In the genomic region with DNA sequence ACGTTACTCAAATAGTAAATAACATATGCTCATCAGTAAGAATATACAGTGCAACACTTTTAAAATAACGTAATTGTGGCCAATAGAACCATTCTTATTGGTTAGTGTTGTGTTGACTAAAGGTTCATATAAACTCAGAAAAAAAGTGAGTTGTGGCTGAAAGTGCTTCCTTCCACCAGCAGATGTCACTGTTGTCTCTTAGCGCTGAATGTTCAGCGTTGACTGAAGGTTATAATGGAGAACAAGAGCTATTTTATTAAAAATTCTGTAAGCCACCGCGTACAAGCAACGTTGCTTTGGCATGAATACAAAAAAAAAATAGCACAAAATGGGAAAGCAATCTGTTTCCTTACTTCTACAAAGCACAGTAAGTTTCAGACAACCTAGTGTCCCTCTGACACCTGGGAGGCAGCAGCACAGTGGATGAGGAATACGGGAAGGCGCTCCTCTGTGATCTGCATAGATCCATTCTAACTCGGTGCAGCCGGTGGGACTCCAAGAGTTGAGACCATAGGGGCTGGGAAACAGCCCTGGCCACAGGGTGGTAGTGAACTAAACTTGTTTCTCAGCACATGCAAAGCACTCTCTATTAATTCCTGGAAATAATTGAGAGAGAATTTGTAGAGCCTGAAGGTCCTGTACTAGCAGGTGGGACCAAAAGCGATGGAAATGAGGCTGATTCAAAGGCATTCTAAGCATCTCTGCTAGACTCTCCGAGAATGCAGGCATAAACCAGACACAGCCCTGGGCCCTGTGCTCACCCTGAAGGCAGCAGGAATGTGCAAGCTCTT, we compare ENCODE assay signal across 8 cellular contexts.
DNase-seq lines count a peak whose midpoint lies in the region; ATAC-seq and TF ChIP-seq lines count a peak whose summit lies in the region.

No MANE protein-coding gene starts in this region.

- H3K4me1 ChIP-seq in OCI-LY1 (ENCODE audit: insufficient read depth, low read length, severe bottlenecking) = peaks cover 10% of the 10 kb centered on the region

- TF ChIP-seq CTCF in OCI-LY1 (IDR thresholded peaks at IDR 0.05; ENCODE audit: low read length) = peak; percentile 95

- no peak overlapping the region for H3K9ac ChIP-seq in OCI-LY1 (ENCODE audit: low read length)

- no peaks in the 10 kb centered on the region for H3K9me2 ChIP-seq in OCI-LY1 (ENCODE audit: low read depth, low read length)

- no peaks in the 10 kb centered on the region for H3F3A ChIP-seq in OCI-LY1 (ENCODE audit: insufficient read depth, low read length)

- ATAC-seq in GM19467 (IDR thresholded peaks at IDR 0.05; ENCODE audit: unreplicated experiment) = peak; percentile 84
- ATAC-seq in HG03520 (IDR thresholded peaks at IDR 0.05; ENCODE audit: unreplicated experiment) = peak; percentile 90

- no peak overlapping the region for H3K27ac ChIP-seq in OCI-LY1 (ENCODE audit: low read depth, low read length, poor library complexity, severe bottlenecking)

- H3K79me2 ChIP-seq in OCI-LY1 (ENCODE audit: insufficient read depth, low read length) = no peaks in the 10 kb centered on the region

- no peak overlapping the region for H2AFZ ChIP-seq in OCI-LY1 (ENCODE audit: low read length)

- DNase-seq in DMS 273 (lab: John Stamatoyannopoulos, UW; ENCODE audit: unreplicated experiment) = peak; percentile 65
- DNase-seq in DMS 273 treated with DMSO at 0.1 percent for 48 hours (lab: John Stamatoyannopoulos, UW) = no peak
- DNase-seq in brain pericyte (ENCODE audit: low read depth, low spot score) = peak; percentile 22
- peak; percentile 87 for DNase-seq in inferior parietal cortex (ENCODE audit: extremely low spot score)
- DNase-seq in stimulated activated CD4-positive, alpha-beta T cell treated with anti-CD3 and anti-CD28 coated beads, Interleukin-2, amount 100 ng/mL, for 48 hours = peak; percentile 15 to 18

- H3K4me3 ChIP-seq in OCI-LY1 (ENCODE audit: low read depth, low read length, poor library complexity, severe bottlenecking) = no peak overlapping the region

- no peaks in the 10 kb centered on the region for H4K20me1 ChIP-seq in OCI-LY1 (ENCODE audit: insufficient read depth, low read length)

- no peaks in the 10 kb centered on the region for H3K36me3 ChIP-seq in OCI-LY1 (ENCODE audit: insufficient read depth, low read length)

- H3K27me3 ChIP-seq in OCI-LY1 (ENCODE audit: insufficient read depth, low read length) = no peaks in the 10 kb centered on the region

- H3K4me2 ChIP-seq in OCI-LY1 (ENCODE audit: low read length) = no peak overlapping the region

- H3K9me3 ChIP-seq in OCI-LY1 (ENCODE audit: low read length) = no peaks in the 10 kb centered on the region
